8 cellular contexts compared by ENCODE assay signal in genomic region chr6:144149894-144150672, GRCh38. TPM values are rescaled to one million over a fixed set of nuclear protein-coding genes. Genes with fewer than 3 reads are reported as not detected.
DNase-seq lines count a peak whose midpoint lies in the region; ATAC-seq and TF ChIP-seq lines count a peak whose summit lies in the region.

STX11 (plus strand) TSS chr6:144150517; CDS start chr6:144186628, 36,111 bp downstream.

- peaks cover 26% of the 10 kb centered on the region for H3K36me3 Mint-ChIP-seq in T-helper 2 cell treated with Interferon-gamma antibody and Interleukin-4, amounts not matched to agents 5 μg/mL and 100 μg/mL, for 36 hours (ENCODE audit: low read depth)

- H3K27ac ChIP-seq in DOHH2 (ENCODE audit: low read depth, low read length) = no peak within 1 kb of the TSS
- H3K27ac ChIP-seq in ascending aorta = peak within 1 kb of the TSS; percentile 19 to 47
- H3K27ac ChIP-seq in skeletal muscle tissue (ENCODE audit: low read depth, low read length) = peak within 1 kb of the TSS; percentile 42

- TF ChIP-seq CTCF in DOHH2 (IDR thresholded peaks at IDR 0.05; ENCODE audit: low read depth, low read length, poor library complexity, severe bottlenecking) (no peak), ascending aorta (IDR thresholded peaks at IDR 0.05) (no peak)

- TF ChIP-seq RAD21 in Ishikawa (IDR thresholded peaks at IDR 0.05; ENCODE audit: low read depth) = no peak

- H4K20me1 ChIP-seq in DOHH2 (ENCODE audit: control insufficient read depth, insufficient read depth, low read depth, low read length) = no peaks in the 10 kb centered on the region

- no peaks in the 10 kb centered on the region for H3K9me3 Mint-ChIP-seq in T-helper 2 cell treated with Interferon-gamma antibody and Interleukin-4, amounts not matched to agents 5 μg/mL and 100 μg/mL, for 36 hours

- peaks cover 39% of the 10 kb centered on the region for H3K4me1 Mint-ChIP-seq in T-helper 2 cell treated with Interferon-gamma antibody and Interleukin-4, amounts not matched to agents 5 μg/mL and 100 μg/mL, for 36 hours (ENCODE audit: low read depth)

- H3K27me3 ChIP-seq in DOHH2 (ENCODE audit: control insufficient read depth, low read length) (peaks cover 58% of the 10 kb centered on the region), ascending aorta (no peaks in the 10 kb centered on the region), iPS-15b (ENCODE audit: control insufficient read depth, insufficient read depth, low read length) (peaks cover 49% of the 10 kb centered on the region), skeletal muscle tissue (ENCODE audit: control insufficient read depth in 3 of 3, insufficient read depth in 3 of 3, low read length in 3 of 3) (peaks cover 0 to 16% (median 12%) of the 10 kb centered on the region in 3 donors)

- H3K79me2 ChIP-seq in DOHH2 (ENCODE audit: control insufficient read depth, low read length) = no peaks in the 10 kb centered on the region

- H3K36me3 ChIP-seq in DOHH2 (ENCODE audit: control insufficient read depth, low read length) = no peaks in the 10 kb centered on the region
- H3K36me3 ChIP-seq in ascending aorta = no peaks in the 10 kb centered on the region
- H3K36me3 ChIP-seq in iPS-15b (ENCODE audit: control insufficient read depth, insufficient read depth, low read length) = no peaks in the 10 kb centered on the region
- H3K36me3 ChIP-seq in skeletal muscle tissue (ENCODE audit: control insufficient read depth in 3 of 3, insufficient read depth in 3 of 3, low read length in 3 of 3) = no peaks in the 10 kb centered on the region

- no peak for TF ChIP-seq EP300 in Ishikawa (IDR thresholded peaks at IDR 0.05; ENCODE audit: borderline replicate concordance)

- H3K9me3 ChIP-seq in DOHH2 (ENCODE audit: control insufficient read depth, insufficient read depth, low read length) (no peaks in the 10 kb centered on the region), ascending aorta (no peaks in the 10 kb centered on the region), iPS-15b (ENCODE audit: control insufficient read depth, insufficient read depth, low read length) (no peaks in the 10 kb centered on the region), skeletal muscle tissue (ENCODE audit: control insufficient read depth in 3 of 3, low read length in 3 of 3) (no peaks in the 10 kb centered on the region)

- H3K27ac Mint-ChIP-seq in T-helper 2 cell treated with Interferon-gamma antibody and Interleukin-4, amounts not matched to agents 5 μg/mL and 100 μg/mL, for 36 hours = peak within 1 kb of the TSS; percentile 94

- H3K4me2 ChIP-seq in DOHH2 (ENCODE audit: low read length) = peak within 1 kb of the TSS; percentile 72

- H3K27me3 Mint-ChIP-seq in T-helper 2 cell treated with Interferon-gamma antibody and Interleukin-4, amounts not matched to agents 5 μg/mL and 100 μg/mL, for 36 hours (ENCODE audit: low read depth) = no peaks in the 10 kb centered on the region

- H3K4me3 ChIP-seq in DOHH2 (ENCODE audit: low read length) (peak within 1 kb of the TSS; percentile 75), ascending aorta (peak within 1 kb of the TSS; percentile 68 to 80), iPS-15b (ENCODE audit: low read depth, low read length) (peak within 1 kb of the TSS; percentile 85), skeletal muscle tissue (ENCODE audit: low read length in 3 of 3) (peak within 1 kb of the TSS; percentile 70 to 83 (median 78))

- peak within 1 kb of the TSS; percentile 93 for H3K4me3 Mint-ChIP-seq in T-helper 2 cell treated with Interferon-gamma antibody and Interleukin-4, amounts not matched to agents 5 μg/mL and 100 μg/mL, for 36 hours

- ATAC-seq in GM21529 (IDR thresholded peaks at IDR 0.05; ENCODE audit: unreplicated experiment) = peak; percentile 63

- intact Hi-C loops in ascending aorta (cut with DNase I) = loop anchor here (5.0 kb wide), 3 partner anchors 38 to 137 kb away; partner anchors contain the start of gene UTRN

- no peaks in the 10 kb centered on the region for H3K9me2 ChIP-seq in DOHH2 (replicated peaks; ENCODE audit: control insufficient read depth, low read length)

- H3K4me1 ChIP-seq in DOHH2 (ENCODE audit: control insufficient read depth, low read length) = peaks cover 11% of the 10 kb centered on the region
- peaks cover 0 to 4% of the 10 kb centered on the region in 2 donors for H3K4me1 ChIP-seq in ascending aorta
- peaks cover 2% of the 10 kb centered on the region for H3K4me1 ChIP-seq in iPS-15b (ENCODE audit: control insufficient read depth, insufficient read depth, low read length)
- peaks cover 0 to 14% (median 12%) of the 10 kb centered on the region in 3 donors for H3K4me1 ChIP-seq in skeletal muscle tissue (ENCODE audit: control insufficient read depth in 3 of 3, insufficient read depth in 3 of 3, low read length in 3 of 3)

- peak; percentile 91 for DNase-seq in T-helper 2 cell treated with Interferon-gamma antibody and Interleukin-4, amounts not matched to agents 5 μg/mL and 100 μg/mL, for 36 hours (ENCODE audit: low spot score)
- DNase-seq in ascending aorta (ENCODE audit: low spot score in 2 of 2) (peak; percentile 29 to 82), H4 (ENCODE audit: low spot score) (no peak)

- no peaks in the 10 kb centered on the region for H3F3A ChIP-seq in DOHH2 (ENCODE audit: control insufficient read depth, insufficient read depth)

- H3K9ac ChIP-seq in iPS-15b (ENCODE audit: low read depth, low read length) (no peak within 1 kb of the TSS), skeletal muscle tissue (ENCODE audit: low read depth in 1 of 3, low read length in 3 of 3) (peak within 1 kb of the TSS; percentile 55 to 70 (median 60))

TF ChIP-seq in Ishikawa, 13 proteins besides CTCF, POLR2A, EP300 and RAD21:
- TF ChIP-seq CREB1 (IDR thresholded peaks at IDR 0.05; ENCODE audit: low read depth) (no peak), FOXM1 (IDR thresholded peaks at IDR 0.05; ENCODE audit: borderline replicate concordance, low read depth) (no peak), ZBTB7A (IDR thresholded peaks at IDR 0.05; ENCODE audit: low read depth) (0 out of 2 replicates have a peak, but pooled peaks have one; percentile 18), EGR1 (IDR thresholded peaks at IDR 0.05) (peak; percentile 42; the same call in 1 of the 2 replicates), NFIC (IDR thresholded peaks at IDR 0.05) (no peak), TEAD4 (IDR thresholded peaks at IDR 0.05) (0 out of 2 replicates have a peak, but pooled peaks have one; percentile 9), TAF1 (IDR thresholded peaks at IDR 0.05; ENCODE audit: low read depth) (no peak), YY1 (IDR thresholded peaks at IDR 0.05; ENCODE audit: low read depth) (no peak), TCF12 (IDR thresholded peaks at IDR 0.05; ENCODE audit: low read depth) (no peak; the same call in 1 of the 2 replicates), CEBPB (IDR thresholded peaks at IDR 0.05) (no peak)
- TF ChIP-seq, protein P1, sequence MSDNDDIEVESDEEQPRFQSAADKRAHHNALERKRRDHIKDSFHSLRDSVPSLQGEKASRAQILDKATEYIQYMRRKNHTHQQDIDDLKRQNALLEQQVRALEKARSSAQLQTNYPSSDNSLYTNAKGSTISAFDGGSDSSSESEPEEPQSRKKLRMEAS (IDR thresholded peaks at IDR 0.05) = peak; percentile 67; the same call in 1 of the 2 replicates
- TF ChIP-seq, protein P2, sequence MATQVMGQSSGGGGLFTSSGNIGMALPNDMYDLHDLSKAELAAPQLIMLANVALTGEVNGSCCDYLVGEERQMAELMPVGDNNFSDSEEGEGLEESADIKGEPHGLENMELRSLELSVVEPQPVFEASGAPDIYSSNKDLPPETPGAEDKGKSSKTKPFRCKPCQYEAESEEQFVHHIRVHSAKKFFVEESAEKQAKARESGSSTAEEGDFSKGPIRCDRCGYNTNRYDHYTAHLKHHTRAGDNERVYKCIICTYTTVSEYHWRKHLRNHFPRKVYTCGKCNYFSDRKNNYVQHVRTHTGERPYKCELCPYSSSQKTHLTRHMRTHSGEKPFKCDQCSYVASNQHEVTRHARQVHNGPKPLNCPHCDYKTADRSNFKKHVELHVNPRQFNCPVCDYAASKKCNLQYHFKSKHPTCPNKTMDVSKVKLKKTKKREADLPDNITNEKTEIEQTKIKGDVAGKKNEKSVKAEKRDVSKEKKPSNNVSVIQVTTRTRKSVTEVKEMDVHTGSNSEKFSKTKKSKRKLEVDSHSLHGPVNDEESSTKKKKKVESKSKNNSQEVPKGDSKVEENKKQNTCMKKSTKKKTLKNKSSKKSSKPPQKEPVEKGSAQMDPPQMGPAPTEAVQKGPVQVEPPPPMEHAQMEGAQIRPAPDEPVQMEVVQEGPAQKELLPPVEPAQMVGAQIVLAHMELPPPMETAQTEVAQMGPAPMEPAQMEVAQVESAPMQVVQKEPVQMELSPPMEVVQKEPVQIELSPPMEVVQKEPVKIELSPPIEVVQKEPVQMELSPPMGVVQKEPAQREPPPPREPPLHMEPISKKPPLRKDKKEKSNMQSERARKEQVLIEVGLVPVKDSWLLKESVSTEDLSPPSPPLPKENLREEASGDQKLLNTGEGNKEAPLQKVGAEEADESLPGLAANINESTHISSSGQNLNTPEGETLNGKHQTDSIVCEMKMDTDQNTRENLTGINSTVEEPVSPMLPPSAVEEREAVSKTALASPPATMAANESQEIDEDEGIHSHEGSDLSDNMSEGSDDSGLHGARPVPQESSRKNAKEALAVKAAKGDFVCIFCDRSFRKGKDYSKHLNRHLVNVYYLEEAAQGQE (IDR thresholded peaks at IDR 0.05; ENCODE audit: low read depth) = no peak
- TF ChIP-seq, protein P3, sequence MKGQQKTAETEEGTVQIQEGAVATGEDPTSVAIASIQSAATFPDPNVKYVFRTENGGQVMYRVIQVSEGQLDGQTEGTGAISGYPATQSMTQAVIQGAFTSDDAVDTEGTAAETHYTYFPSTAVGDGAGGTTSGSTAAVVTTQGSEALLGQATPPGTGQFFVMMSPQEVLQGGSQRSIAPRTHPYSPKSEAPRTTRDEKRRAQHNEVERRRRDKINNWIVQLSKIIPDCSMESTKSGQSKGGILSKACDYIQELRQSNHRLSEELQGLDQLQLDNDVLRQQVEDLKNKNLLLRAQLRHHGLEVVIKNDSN (IDR thresholded peaks at IDR 0.05) = no peak
TF ChIP-seq in Ishikawa: peak in this region for 4.

RNA-seq across cellular contexts. Expression of gene STX11, which starts in this region (rescaled TPM):
- 29.5 TPM for total RNA-seq in ascending aorta
- 2.1 TPM for total RNA-seq in skeletal muscle tissue
- total RNA-seq in H4 (2014; rRNA removed; shearing (Covaris generic)) = not detected in 2 replicates
